In the genomic region with DNA sequence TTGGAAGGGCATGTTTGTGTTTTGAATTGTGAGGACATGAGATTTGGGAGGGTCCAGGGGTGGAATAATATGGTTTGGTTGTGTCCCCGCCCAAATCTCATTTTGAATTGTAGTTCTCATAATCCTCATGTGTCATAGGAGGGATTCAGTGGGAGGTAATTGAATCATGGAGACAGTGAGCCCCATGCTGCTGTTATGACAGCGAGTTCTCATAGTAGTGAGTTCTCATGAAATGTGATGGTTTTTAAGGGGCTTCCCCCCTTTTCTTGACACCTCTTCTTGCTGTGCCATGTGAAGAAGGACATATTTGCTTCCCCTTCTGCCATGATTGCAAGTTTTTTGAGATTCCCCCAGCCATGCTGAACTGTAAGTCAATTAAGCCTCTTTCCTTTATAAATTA, we compare ENCODE assay signal across 20 cellular contexts.
DNase-seq lines count a peak whose midpoint lies in the region; ATAC-seq lines count a peak whose summit lies in the region.
"Had no signal": no experiment of that assay in that cellular context is flagged by ENCODE, and none has a peak within 500 bp of the region (broad histone marks: within the 10 kb centered on the region; RNA-seq: fewer than 3 reads in every experiment).

No MANE protein-coding gene starts in this region.

- CTCF ChIA-PET in activated CD4-positive, alpha-beta T cell treated with anti-CD3 and anti-CD28 coated beads, Interleukin-2, amount 10 ng/mL, durations not matched to agents 7 days and 5 days (lab: Charles Lee): no interaction called here
- CTCF ChIA-PET in activated naive CD4-positive, alpha-beta T cell treated with anti-CD3 and anti-CD28 coated beads for 36 hours (lab: Charles Lee): no interaction called here

- intact Hi-C loops in activated CD4-positive, alpha-beta T cell treated with anti-CD3 and anti-CD28 coated beads, Interleukin-2, amount 10 ng/mL, durations not matched to agents 24 days and 14 days (cut with micrococcal nuclease): loop anchor here (2.0 kb wide), 1 partner anchor 19 kb away; no protein-coding TSS in a partner anchor
- intact Hi-C loops in activated naive CD4-positive, alpha-beta T cell treated with anti-CD3 and anti-CD28 coated beads for 36 hours (cut with micrococcal nuclease): loop anchor here (1.0 to 2.0 kb wide), 2 partner anchors 19 to 46 kb away; no protein-coding TSS in a partner anchor

- no peak overlapping the region for H3K4me3 Mint-ChIP-seq in activated CD4-positive, alpha-beta T cell treated with anti-CD3 and anti-CD28 coated beads, Interleukin-2, amount 10 ng/mL, durations not matched to agents 24 days and 14 days
- no peak overlapping the region for H3K4me3 Mint-ChIP-seq in activated CD4-positive, alpha-beta T cell treated with anti-CD3 and anti-CD28 coated beads, Interleukin-2, amount 10 ng/mL, durations not matched to agents 7 days and 5 days
- H3K4me3 Mint-ChIP-seq in activated naive CD4-positive, alpha-beta T cell treated with anti-CD3 and anti-CD28 coated beads for 36 hours: no peak overlapping the region
- no peak overlapping the region for H3K4me3 Mint-ChIP-seq in stimulated activated naive B cell treated with anti-CD40 and anti-IgM and Interleukin-4, amounts not matched to agents 10 μg/mL and 1 μg/mL and 100 μg/mL, for 72 hours
- H3K4me3 Mint-ChIP-seq: CD8-positive, alpha-beta T cell had no signal

- peaks cover 26% of the 10 kb centered on the region for H3K9me3 Mint-ChIP-seq in activated CD4-positive, alpha-beta T cell treated with anti-CD3 and anti-CD28 coated beads, Interleukin-2, amount 10 ng/mL, durations not matched to agents 24 days and 14 days
- H3K9me3 Mint-ChIP-seq in activated CD4-positive, alpha-beta T cell treated with anti-CD3 and anti-CD28 coated beads, Interleukin-2, amount 10 ng/mL, durations not matched to agents 7 days and 5 days: peaks cover 34% of the 10 kb centered on the region
- peaks cover 23% of the 10 kb centered on the region for H3K9me3 Mint-ChIP-seq in activated naive CD4-positive, alpha-beta T cell treated with anti-CD3 and anti-CD28 coated beads for 36 hours
- peaks cover 10 to 12% of the 10 kb centered on the region in 2 donors for H3K9me3 Mint-ChIP-seq in stimulated activated naive B cell treated with anti-CD40 and anti-IgM and Interleukin-4, amounts not matched to agents 10 μg/mL and 1 μg/mL and 100 μg/mL, for 72 hours
- H3K9me3 Mint-ChIP-seq: CD8-positive, alpha-beta T cell had no signal

- peak in 1 of 2 donors; percentile 48 for ATAC-seq in stimulated activated naive B cell treated with anti-CD40 and anti-IgM and Interleukin-4, amounts not matched to agents 10 μg/mL and 1 μg/mL and 100 μg/mL, for 72 hours (replicated peaks)
- no peak for ATAC-seq in GM18511 (IDR thresholded peaks at IDR 0.05; ENCODE audit: unreplicated experiment)
- ATAC-seq: CD8-positive, alpha-beta T cell; GM12878; PC-3 had no signal

- peaks cover 8% of the 10 kb centered on the region for H3K36me3 Mint-ChIP-seq in activated CD4-positive, alpha-beta T cell treated with anti-CD3 and anti-CD28 coated beads, Interleukin-2, amount 10 ng/mL, durations not matched to agents 24 days and 14 days (ENCODE audit: low read depth)
- peaks cover 8% of the 10 kb centered on the region for H3K36me3 Mint-ChIP-seq in activated CD4-positive, alpha-beta T cell treated with anti-CD3 and anti-CD28 coated beads, Interleukin-2, amount 10 ng/mL, durations not matched to agents 7 days and 5 days (ENCODE audit: low read depth)
- H3K36me3 Mint-ChIP-seq in activated naive CD4-positive, alpha-beta T cell treated with anti-CD3 and anti-CD28 coated beads for 36 hours (ENCODE audit: low read depth): peaks cover 7% of the 10 kb centered on the region
- H3K36me3 Mint-ChIP-seq in stimulated activated naive B cell treated with anti-CD40 and anti-IgM and Interleukin-4, amounts not matched to agents 10 μg/mL and 1 μg/mL and 100 μg/mL, for 72 hours: peaks cover 9 to 14% of the 10 kb centered on the region in 2 donors
- H3K36me3 Mint-ChIP-seq: CD8-positive, alpha-beta T cell had no signal

- POLR2A ChIA-PET in activated CD4-positive, alpha-beta T cell treated with anti-CD3 and anti-CD28 coated beads, Interleukin-2, amount 10 ng/mL, durations not matched to agents 7 days and 5 days (lab: Charles Lee): no interaction called here

- peaks cover 7% of the 10 kb centered on the region for H3K4me1 Mint-ChIP-seq in activated CD4-positive, alpha-beta T cell treated with anti-CD3 and anti-CD28 coated beads, Interleukin-2, amount 10 ng/mL, durations not matched to agents 24 days and 14 days
- H3K4me1 Mint-ChIP-seq in activated CD4-positive, alpha-beta T cell treated with anti-CD3 and anti-CD28 coated beads, Interleukin-2, amount 10 ng/mL, durations not matched to agents 7 days and 5 days: peaks cover 3% of the 10 kb centered on the region
- H3K4me1 Mint-ChIP-seq in activated naive CD4-positive, alpha-beta T cell treated with anti-CD3 and anti-CD28 coated beads for 36 hours (ENCODE audit: low read depth): peaks cover 8% of the 10 kb centered on the region
- peaks cover 5% of the 10 kb centered on the region in 2 donors for H3K4me1 Mint-ChIP-seq in stimulated activated naive B cell treated with anti-CD40 and anti-IgM and Interleukin-4, amounts not matched to agents 10 μg/mL and 1 μg/mL and 100 μg/mL, for 72 hours

- H3K27me3 Mint-ChIP-seq in activated CD4-positive, alpha-beta T cell treated with anti-CD3 and anti-CD28 coated beads, Interleukin-2, amount 10 ng/mL, durations not matched to agents 24 days and 14 days: no peaks in the 10 kb centered on the region
- no peaks in the 10 kb centered on the region for H3K27me3 Mint-ChIP-seq in activated CD4-positive, alpha-beta T cell treated with anti-CD3 and anti-CD28 coated beads, Interleukin-2, amount 10 ng/mL, durations not matched to agents 7 days and 5 days
- H3K27me3 Mint-ChIP-seq in activated naive CD4-positive, alpha-beta T cell treated with anti-CD3 and anti-CD28 coated beads for 36 hours (ENCODE audit: low read depth): no peaks in the 10 kb centered on the region
- peaks cover 0 to 4% of the 10 kb centered on the region in 2 donors for H3K27me3 Mint-ChIP-seq in stimulated activated naive B cell treated with anti-CD40 and anti-IgM and Interleukin-4, amounts not matched to agents 10 μg/mL and 1 μg/mL and 100 μg/mL, for 72 hours

- peak overlapping the region; percentile 38 for H3K27ac Mint-ChIP-seq in activated CD4-positive, alpha-beta T cell treated with anti-CD3 and anti-CD28 coated beads, Interleukin-2, amount 10 ng/mL, durations not matched to agents 24 days and 14 days
- H3K27ac Mint-ChIP-seq in activated CD4-positive, alpha-beta T cell treated with anti-CD3 and anti-CD28 coated beads, Interleukin-2, amount 10 ng/mL, durations not matched to agents 7 days and 5 days: no peak overlapping the region
- H3K27ac Mint-ChIP-seq in activated naive CD4-positive, alpha-beta T cell treated with anti-CD3 and anti-CD28 coated beads for 36 hours: peak overlapping the region; percentile 69
- peak overlapping the region; percentile 57 for H3K27ac Mint-ChIP-seq in stimulated activated naive B cell treated with anti-CD40 and anti-IgM and Interleukin-4, amounts not matched to agents 10 μg/mL and 1 μg/mL and 100 μg/mL, for 72 hours
- H3K27ac Mint-ChIP-seq: CD8-positive, alpha-beta T cell had no signal

- DNase-seq in activated CD4-positive, alpha-beta T cell treated with anti-CD3 and anti-CD28 coated beads, Interleukin-2, amount 10 ng/mL, durations not matched to agents 24 days and 14 days: no peak
- no peak for DNase-seq in activated CD4-positive, alpha-beta T cell treated with anti-CD3 and anti-CD28 coated beads, Interleukin-2, amount 10 ng/mL, durations not matched to agents 7 days and 5 days
- no peak for DNase-seq in activated naive CD4-positive, alpha-beta T cell treated with anti-CD3 and anti-CD28 coated beads for 36 hours
- no peak for DNase-seq in activated naive CD4-positive, alpha-beta T cell (lab: John Stamatoyannopoulos, UW)
- peak; percentile 14 for DNase-seq in activated naive CD4-positive, alpha-beta T cell treated with anti-CD3 and anti-CD28 coated beads, Interleukin-2, amount 50 U/mL, for 16 hours
- DNase-seq in stimulated activated naive B cell treated with anti-CD40 and anti-IgM and Interleukin-4, amounts not matched to agents 10 μg/mL and 1 μg/mL and 100 μg/mL, for 72 hours: no peak
- DNase-seq in UCSD-AML1 (lab: John Stamatoyannopoulos, UW; ENCODE audit: unreplicated experiment): no peak
- DNase-seq: CD8-positive, alpha-beta T cell; GDM1; HCEC 1CT; IMR-90; Karpas-422; MG63; NCI-H1092 treated with DMSO at 0.1 percent for 48 hours; NCI-H2081 treated with DMSO at 0.1 percent for 48 hours; NCI-H510A treated with DMSO at 0.1 percent for 48 hours; NCI-H82; PC-3 had no signal
